In genomic region chr14:99817331-99817730, GRCh38 we compare ENCODE assay signal across 36 cellular contexts. TPM values are rescaled to one million over a fixed set of nuclear protein-coding genes. Genes with fewer than 3 reads are reported as not detected.
"Had no signal": no experiment of that assay in that cellular context is flagged by ENCODE, and none has a peak within 500 bp of the region (broad histone marks: within the 10 kb centered on the region; RNA-seq: fewer than 3 reads in every experiment).

No MANE protein-coding gene starts in this region.

- DNase-seq: activated B cell treated with CpG ODN at 0.5 μM for 24 hours; activated CD4-positive, alpha-beta memory T cell treated with anti-CD3 and anti-CD28 coated beads for 36 hours; activated CD4-positive, alpha-beta T cell treated with anti-CD3 and anti-CD28 coated beads for 4 hours; activated CD4-positive, alpha-beta T cell treated with anti-CD3 and anti-CD28 coated beads, Interleukin-2, amount 10 ng/mL, durations not matched to agents 24 days and 14 days; activated CD4-positive, alpha-beta T cell treated with anti-CD3 and anti-CD28 coated beads, Interleukin-2, amount 50 U/mL, for 1 hour; activated CD4-positive, alpha-beta T cell treated with anti-CD3 and anti-CD28 coated beads, Interleukin-2, amount 50 U/mL, for 4 hours; activated CD4-positive, CD25-positive, alpha-beta regulatory T cell treated with anti-CD3 and anti-CD28 coated beads, Interleukin-2, amount 50 U/mL, for 72 hours; activated CD8-positive, alpha-beta memory T cell treated with anti-CD3 and anti-CD28 coated beads, Interleukin-2, amount 50 U/mL, for 4 hours; activated CD8-positive, alpha-beta T cell treated with anti-CD3 and anti-CD28 coated beads for 36 hours; activated effector memory CD4-positive, alpha-beta T cell treated with anti-CD3 and anti-CD28 coated beads, Interleukin-2, amount 50 U/mL, for 16 hours; activated gamma-delta T cell treated with Interleukin-2 at 50 U/mL for 16 hours; activated naive CD4-positive, alpha-beta T cell; activated naive CD4-positive, alpha-beta T cell treated with anti-CD3 and anti-CD28 coated beads for 36 hours; activated naive CD4-positive, alpha-beta T cell treated with anti-CD3 and anti-CD28 coated beads, Interleukin-2, amount 50 U/mL, for 16 hours; activated naive CD8-positive, alpha-beta T cell treated with anti-CD3 and anti-CD28 coated beads for 36 hours; activated T-cell treated with anti-CD3 and anti-CD28 coated beads for 4 hours; activated T-cell treated with anti-CD3 and anti-CD28 coated beads, Interleukin-2, amount 50 U/mL, for 1 hour; activated T-cell treated with anti-CD3 and anti-CD28 coated beads, Interleukin-2, amount 50 U/mL, for 4 hours; activated T-cell treated with anti-CD3 and anti-CD28 coated beads, Interleukin-2, amount 50 U/mL, for 72 hours; adrenal gland; amniotic stem cell; aorta; body of pancreas; brain microvascular endothelial cell; cerebellar nuclear complex; T-helper 1 cell; T-helper 2 cell; T-helper 9 cell had no signal

- H3K4me1 ChIP-seq: adrenal gland, breast epithelium had no signal

- H3K4me3 ChIP-seq: adrenal gland, body of pancreas, breast epithelium had no signal

- H3K4me1 Mint-ChIP-seq: activated B cell treated with CpG ODN at 0.5 μM for 24 hours had no signal

- H3K9me3 Mint-ChIP-seq: activated B cell treated with CpG ODN at 0.5 μM for 24 hours; activated CD4-positive, alpha-beta memory T cell treated with anti-CD3 and anti-CD28 coated beads for 36 hours; activated CD4-positive, alpha-beta T cell treated with anti-CD3 and anti-CD28 coated beads, Interleukin-2, amount 10 ng/mL, durations not matched to agents 24 days and 14 days; activated CD8-positive, alpha-beta T cell treated with anti-CD3 and anti-CD28 coated beads for 36 hours; activated naive CD4-positive, alpha-beta T cell treated with anti-CD3 and anti-CD28 coated beads for 36 hours; activated naive CD4-positive, alpha-beta T cell treated with anti-CD3 and anti-CD28 coated beads, Interleukin-2, amount 50 U/mL, for 72 hours; activated naive CD8-positive, alpha-beta T cell treated with anti-CD3 and anti-CD28 coated beads for 36 hours; activated T-cell treated with anti-CD3 and anti-CD28 coated beads, Interleukin-2, amount 50 U/mL, for 4 hours; activated T-cell treated with anti-CD3 and anti-CD28 coated beads, Interleukin-2, amount 50 U/mL, for 72 hours; activated T-helper 1 cell treated with anti-CD3 and anti-CD28 coated beads, Interleukin-12 subunit alpha, Interleukin-12 subunit beta, Interleukin-2, Interleukin-4 antibody, amounts not matched to agents 30 ng/mL and 10 ng/mL and 1 ng/mL, durations not matched to agents 14 hours and 24 hours and 36 hours; activated T-helper 17 cell treated with anti-CD3 and anti-CD28 coated beads, Interleukin-2, amount 50 U/mL, for 72 hours; central memory CD8-positive, alpha-beta T cell; T-helper 1 cell treated with Interleukin-12 subunit alpha and Interleukin-12 subunit beta and Interleukin-4 antibody, amounts not matched to agents 30 μg/mL and 1 μg/mL, for 36 hours; T-helper 2 cell treated with Interferon-gamma antibody and Interleukin-4, amounts not matched to agents 5 μg/mL and 100 μg/mL, for 36 hours had no signal

- H3K4me3 Mint-ChIP-seq: activated B cell treated with CpG ODN at 0.5 μM for 24 hours; activated CD4-positive, alpha-beta memory T cell treated with anti-CD3 and anti-CD28 coated beads for 36 hours; activated CD4-positive, alpha-beta T cell treated with anti-CD3 and anti-CD28 coated beads, Interleukin-2, amount 10 ng/mL, durations not matched to agents 24 days and 14 days; activated CD8-positive, alpha-beta T cell treated with anti-CD3 and anti-CD28 coated beads for 36 hours; activated naive CD4-positive, alpha-beta T cell treated with anti-CD3 and anti-CD28 coated beads for 36 hours; activated naive CD8-positive, alpha-beta T cell treated with anti-CD3 and anti-CD28 coated beads for 36 hours; activated T-cell treated with anti-CD3 and anti-CD28 coated beads, Interleukin-2, amount 50 U/mL, for 4 hours; activated T-cell treated with anti-CD3 and anti-CD28 coated beads, Interleukin-2, amount 50 U/mL, for 72 hours; activated T-helper 1 cell treated with anti-CD3 and anti-CD28 coated beads, Interleukin-12 subunit alpha, Interleukin-12 subunit beta, Interleukin-2, Interleukin-4 antibody, amounts not matched to agents 30 ng/mL and 10 ng/mL and 1 ng/mL, durations not matched to agents 14 hours and 24 hours and 36 hours; activated T-helper 17 cell treated with anti-CD3 and anti-CD28 coated beads, Interleukin-2, amount 50 U/mL, for 72 hours; central memory CD8-positive, alpha-beta T cell; T-helper 1 cell treated with Interleukin-12 subunit alpha and Interleukin-12 subunit beta and Interleukin-4 antibody, amounts not matched to agents 30 μg/mL and 1 μg/mL, for 36 hours; T-helper 2 cell treated with Interferon-gamma antibody and Interleukin-4, amounts not matched to agents 5 μg/mL and 100 μg/mL, for 36 hours had no signal

- H3K9me3 ChIP-seq: adrenal gland, body of pancreas, breast epithelium had no signal

- H3K27me3 ChIP-seq: adrenal gland, body of pancreas, brain microvascular endothelial cell, breast epithelium had no signal

- H3K36me3 ChIP-seq: adrenal gland, brain microvascular endothelial cell, breast epithelium had no signal

- H3K27ac Mint-ChIP-seq: activated B cell treated with CpG ODN at 0.5 μM for 24 hours; activated CD4-positive, alpha-beta memory T cell treated with anti-CD3 and anti-CD28 coated beads for 36 hours; activated CD4-positive, alpha-beta T cell treated with anti-CD3 and anti-CD28 coated beads, Interleukin-2, amount 10 ng/mL, durations not matched to agents 24 days and 14 days; activated CD8-positive, alpha-beta T cell treated with anti-CD3 and anti-CD28 coated beads for 36 hours; activated naive CD4-positive, alpha-beta T cell treated with anti-CD3 and anti-CD28 coated beads for 36 hours; activated naive CD4-positive, alpha-beta T cell treated with anti-CD3 and anti-CD28 coated beads, Interleukin-2, amount 50 U/mL, for 72 hours; activated naive CD8-positive, alpha-beta T cell treated with anti-CD3 and anti-CD28 coated beads for 36 hours; activated T-cell treated with anti-CD3 and anti-CD28 coated beads, Interleukin-2, amount 50 U/mL, for 72 hours; activated T-helper 1 cell treated with anti-CD3 and anti-CD28 coated beads, Interleukin-12 subunit alpha, Interleukin-12 subunit beta, Interleukin-2, Interleukin-4 antibody, amounts not matched to agents 30 ng/mL and 10 ng/mL and 1 ng/mL, durations not matched to agents 14 hours and 24 hours and 36 hours; activated T-helper 17 cell treated with anti-CD3 and anti-CD28 coated beads, Interleukin-2, amount 50 U/mL, for 72 hours; T-helper 1 cell treated with Interleukin-12 subunit alpha and Interleukin-12 subunit beta and Interleukin-4 antibody, amounts not matched to agents 30 μg/mL and 1 μg/mL, for 36 hours; T-helper 2 cell treated with Interferon-gamma antibody and Interleukin-4, amounts not matched to agents 5 μg/mL and 100 μg/mL, for 36 hours had no signal

- H3K36me3 Mint-ChIP-seq: activated CD4-positive, alpha-beta memory T cell treated with anti-CD3 and anti-CD28 coated beads for 36 hours; activated naive CD4-positive, alpha-beta T cell treated with anti-CD3 and anti-CD28 coated beads, Interleukin-2, amount 50 U/mL, for 72 hours; activated naive CD8-positive, alpha-beta T cell treated with anti-CD3 and anti-CD28 coated beads for 36 hours had no signal

- ATAC-seq: activated CD8-positive, alpha-beta T cell treated with anti-CD3 and anti-CD28 coated beads for 36 hours; activated naive CD4-positive, alpha-beta T cell treated with anti-CD3 and anti-CD28 coated beads, Interleukin-2, amount 50 U/mL, for 72 hours; activated T-cell treated with anti-CD3 and anti-CD28 coated beads, Interleukin-2, amount 50 U/mL, for 4 hours; activated T-cell treated with anti-CD3 and anti-CD28 coated beads, Interleukin-2, amount 50 U/mL, for 72 hours; activated T-helper 17 cell treated with anti-CD3 and anti-CD28 coated beads, Interleukin-2, amount 50 U/mL, for 72 hours; body of pancreas had no signal

- H3K27ac ChIP-seq: adrenal gland, body of pancreas, brain microvascular endothelial cell, VCaP had no signal

RNA-seq across cellular contexts. Expression of gene EML1, which starts 24.1 kb away (rescaled TPM):
- total RNA-seq: activated B cell treated with CpG ODN at 0.5 μM for 24 hours had no signal
